8 cellular contexts compared by ENCODE assay signal in the genomic region with DNA sequence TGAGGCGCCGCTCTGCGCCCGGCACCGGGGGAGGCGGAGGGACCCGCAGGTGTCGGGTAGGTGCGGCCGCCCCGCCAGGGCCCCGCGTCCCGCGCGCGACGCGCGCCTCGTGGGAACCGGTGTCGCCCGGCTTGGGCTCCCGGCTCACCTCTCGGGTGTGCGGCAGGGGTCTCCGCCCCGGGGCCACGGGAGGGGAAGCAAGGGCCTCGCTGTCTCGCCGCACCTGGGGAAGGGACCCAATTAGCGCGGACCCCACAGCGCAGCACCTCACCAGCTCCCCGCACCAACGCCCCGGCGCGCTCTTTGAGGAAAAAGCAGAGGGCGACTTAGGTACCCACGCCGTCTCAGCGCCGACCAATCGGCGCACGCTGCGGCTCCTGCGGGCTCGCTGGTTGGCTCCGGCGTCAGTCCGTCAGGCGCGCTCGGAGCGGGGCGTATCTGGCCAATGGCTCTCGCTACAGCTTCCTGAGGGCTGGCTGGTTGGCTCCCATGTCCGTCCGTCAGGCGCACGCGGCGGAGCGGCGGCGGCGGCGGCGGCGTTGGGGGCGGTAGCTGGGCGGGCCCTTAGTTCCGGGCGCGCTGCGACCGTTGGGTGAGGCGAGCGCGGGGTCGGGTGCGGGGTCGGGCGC. TPM values are rescaled to one million over a fixed set of nuclear protein-coding genes. Genes with fewer than 3 reads are reported as not detected.
DNase-seq lines count a peak whose midpoint lies in the region; ATAC-seq and TF ChIP-seq lines count a peak whose summit lies in the region.

TSS of gene TRAF2 (plus strand) at position 567 of the 629 bp plus-strand sequence. CDS start 12,225 bp downstream, outside the sequence.

- H3K27ac ChIP-seq in BLaER1 treated with 17β-estradiol and CSF1 and Interleukin-3, amounts not matched to agents 10 nM and 100 nM: peak within 1 kb of the TSS; percentile 71 to 92 (median 90)
- H3K27ac ChIP-seq in coronary artery: peak within 1 kb of the TSS; percentile 65 to 87

- peak within 1 kb of the TSS; percentile 77 to 99 (median 96) for H3K4me3 ChIP-seq in BLaER1 treated with 17β-estradiol and CSF1 and Interleukin-3, amounts not matched to agents 10 nM and 100 nM
- H3K4me3 ChIP-seq in coronary artery: peak within 1 kb of the TSS; percentile 88

- H3K4me1 Mint-ChIP-seq in activated CD4-positive, alpha-beta T cell treated with anti-CD3 and anti-CD28 coated beads, Interleukin-2, amount 10 ng/mL, durations not matched to agents 24 days and 14 days: peaks cover 37% of the 10 kb centered on the region

- H3K36me3 Mint-ChIP-seq in activated CD4-positive, alpha-beta T cell treated with anti-CD3 and anti-CD28 coated beads, Interleukin-2, amount 10 ng/mL, durations not matched to agents 24 days and 14 days (ENCODE audit: low read depth): peaks cover 22% of the 10 kb centered on the region

- peak within 1 kb of the TSS; percentile 86 to 98 (median 92) for H3K9ac ChIP-seq in BLaER1 treated with 17β-estradiol and CSF1 and Interleukin-3, amounts not matched to agents 10 nM and 100 nM

- H3K36me3 ChIP-seq in BLaER1 treated with 17β-estradiol and CSF1 and Interleukin-3, amounts not matched to agents 10 nM and 100 nM: peaks cover 12 to 20% (median 18%) of the 10 kb centered on the region in 11 experiments; a peak in 20 of 22 replicates

- no peak for TF ChIP-seq CTCF in coronary artery (IDR thresholded peaks at IDR 0.05)

- H3K9me3 ChIP-seq in BLaER1 treated with 17β-estradiol and CSF1 and Interleukin-3, amounts not matched to agents 10 nM and 100 nM (replicated peaks in 1 of 11): no peaks in the 10 kb centered on the region

- peak within 1 kb of the TSS; percentile 94 to 100 (median 97) for H3K4me2 ChIP-seq in BLaER1 treated with 17β-estradiol and CSF1 and Interleukin-3, amounts not matched to agents 10 nM and 100 nM

- intact Hi-C loops in activated CD4-positive, alpha-beta T cell treated with anti-CD3 and anti-CD28 coated beads, Interleukin-2, amount 10 ng/mL, durations not matched to agents 24 days and 14 days (cut with micrococcal nuclease): loop anchor here (1.0 to 10.0 kb wide), 4 partner anchors 16 to 81 kb away; partner anchors contain the start of genes EDF1, FBXW5 and RABL6

- H4K20me1 ChIP-seq in BLaER1 treated with 17β-estradiol and CSF1 and Interleukin-3, amounts not matched to agents 10 nM and 100 nM: peaks cover 22 to 44% (median 43%) of the 10 kb centered on the region in 11 experiments; a peak in 20 of 22 replicates

- DNase-seq in NCI-H526 treated with DMSO at 0.1 percent for 48 hours (lab: John Stamatoyannopoulos, UW): peak; percentile 82
- DNase-seq in activated CD4-positive, alpha-beta T cell treated with anti-CD3 and anti-CD28 coated beads, Interleukin-2, amount 10 ng/mL, durations not matched to agents 24 days and 14 days: peak; percentile 99
- DNase-seq in coronary artery (ENCODE audit: low spot score): peak; percentile 97
- DNase-seq in left kidney (ENCODE audit: low read depth, low spot score): peak; percentile 99
- DNase-seq in stimulated activated CD4-positive, alpha-beta T cell treated with anti-CD3 and anti-CD28 coated beads, Interleukin-1b, Interleukin-23, amount 100 ng/mL, for 48 hours: peak; percentile 98

- H3K4me3 Mint-ChIP-seq in activated CD4-positive, alpha-beta T cell treated with anti-CD3 and anti-CD28 coated beads, Interleukin-2, amount 10 ng/mL, durations not matched to agents 24 days and 14 days: peak within 1 kb of the TSS; percentile 100

- H3K27me3 Mint-ChIP-seq in activated CD4-positive, alpha-beta T cell treated with anti-CD3 and anti-CD28 coated beads, Interleukin-2, amount 10 ng/mL, durations not matched to agents 24 days and 14 days: no peaks in the 10 kb centered on the region

- ATAC-seq in GM19328 (IDR thresholded peaks at IDR 0.05; ENCODE audit: unreplicated experiment) (peak; percentile 88), HG03469 (IDR thresholded peaks at IDR 0.05; ENCODE audit: unreplicated experiment) (peak; percentile 65)

- H3K27ac Mint-ChIP-seq in activated CD4-positive, alpha-beta T cell treated with anti-CD3 and anti-CD28 coated beads, Interleukin-2, amount 10 ng/mL, durations not matched to agents 24 days and 14 days: peak within 1 kb of the TSS; percentile 95

- no peaks in the 10 kb centered on the region for H3K27me3 ChIP-seq in BLaER1 treated with 17β-estradiol and CSF1 and Interleukin-3, amounts not matched to agents 10 nM and 100 nM

- H3K4me1 ChIP-seq in BLaER1 treated with 17β-estradiol and CSF1 and Interleukin-3, amounts not matched to agents 10 nM and 100 nM: peaks cover 41 to 55% (median 51%) of the 10 kb centered on the region in 10 experiments

- H3K9me3 Mint-ChIP-seq in activated CD4-positive, alpha-beta T cell treated with anti-CD3 and anti-CD28 coated beads, Interleukin-2, amount 10 ng/mL, durations not matched to agents 24 days and 14 days: no peaks in the 10 kb centered on the region

RNA-seq across cellular contexts. Expression of gene TRAF2, which starts in this region (rescaled TPM):
- total RNA-seq in activated CD4-positive, alpha-beta T cell treated with anti-CD3 and anti-CD28 coated beads, Interleukin-2, amount 10 ng/mL, durations not matched to agents 24 days and 14 days: 61.6 and 66.6 TPM in 2 replicates

Comparison
In these comparisons a context has a peak if more than half of its experiments do, and no peak if none do; other contexts are left out.
1. Peak in every context shown above with its lines: DNase-seq, ATAC-seq, H3K4me3 ChIP-seq and H3K27ac ChIP-seq.